Comparison of ENCODE assay signal across 23 cellular contexts in genomic region chr4:70177117-70177516, GRCh38. TPM values are rescaled to one million over a fixed set of nuclear protein-coding genes. Genes with fewer than 3 reads are reported as not detected.
"Had no signal": no experiment of that assay in that cellular context is flagged by ENCODE, and none has a peak within 500 bp of the region (broad histone marks: within the 10 kb centered on the region; RNA-seq: fewer than 3 reads in every experiment).

No MANE protein-coding gene starts in this region.

- H3K9me3 ChIP-seq: SK-N-SH had no signal

- H3K4me2 ChIP-seq: SK-N-SH had no signal

- DNase-seq: KBM-7, MV-4-11, NCI-H1048, NCI-H1105, NCI-H1417, NCI-H1436 treated with DMSO at 0.1 percent for 48 hours, NCI-H1694, NCI-H187 treated with DMSO at 0.1 percent for 48 hours, NCI-H2029 treated with DMSO at 0.1 percent for 48 hours, NCI-H2171, NCI-H226, NCI-H446, NCI-H510A, NCI-H524 treated with DMSO at 0.1 percent for 48 hours, NCI-H69, NCI-H774, RPMI8226, SHP77, SK-N-SH had no signal

- H3K9ac ChIP-seq: SK-N-SH had no signal

RNA-seq across cellular contexts. Expression of gene ODAM, which starts 18.4 kb away (rescaled TPM):
- total RNA-seq: HT-29, LHCN-M2, MCF 10A, SK-MEL-5 had no signal
- polyA plus RNA-seq: SK-N-SH had no signal

RNA-seq across cellular contexts. Expression of gene PRR27, which starts 23.1 kb away (rescaled TPM):
- total RNA-seq: HT-29, LHCN-M2, MCF 10A, SK-MEL-5 had no signal
- polyA plus RNA-seq: SK-N-SH had no signal

RNA-seq across cellular contexts. Expression of gene FDCSP, which starts 48.8 kb away (rescaled TPM):
- total RNA-seq: HT-29, LHCN-M2, MCF 10A, SK-MEL-5 had no signal
- polyA plus RNA-seq: SK-N-SH had no signal
